In the genomic region with DNA sequence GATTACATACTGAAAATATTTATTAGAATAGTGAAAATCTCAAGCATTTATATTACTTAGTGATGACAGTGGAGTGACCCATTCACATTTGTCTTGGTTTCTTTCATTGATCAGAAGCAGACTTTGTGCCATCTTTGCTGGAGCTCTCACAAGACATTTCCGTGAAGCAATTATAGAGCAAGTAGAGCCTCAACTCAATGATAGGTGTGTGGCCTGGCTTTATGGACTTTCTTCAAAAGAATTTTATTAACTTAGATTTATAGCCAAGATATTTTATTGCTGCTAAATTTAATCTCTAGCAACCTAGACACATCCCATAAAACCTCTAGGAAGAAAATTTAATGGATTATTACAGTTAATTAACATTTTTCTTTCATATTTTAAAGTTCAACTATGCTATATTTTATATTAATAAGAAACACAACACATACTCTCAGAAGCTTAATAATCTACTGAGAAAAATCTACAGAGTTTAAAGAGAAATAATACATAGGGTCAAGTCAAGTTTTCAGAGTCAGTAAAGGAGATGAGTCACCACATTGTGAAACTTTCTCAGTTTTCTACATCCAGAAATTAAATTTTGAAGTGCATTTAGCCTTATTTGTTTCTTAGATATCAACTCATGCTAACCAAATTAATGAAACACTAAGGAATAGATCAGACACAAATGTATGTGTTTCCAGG, we compare ENCODE assay signal across 23 cellular contexts.
DNase-seq lines count a peak whose midpoint lies in the region; ATAC-seq, FAIRE-seq and TF ChIP-seq lines count a peak whose summit lies in the region.
"Had no signal": no experiment of that assay in that cellular context is flagged by ENCODE, and none has a peak within 500 bp of the region (broad histone marks: within the 10 kb centered on the region; RNA-seq: fewer than 3 reads in every experiment).

No MANE protein-coding gene starts in this region.

- BruUV-seq in PC-9 (replicated peaks; lab: Mats Ljungman, UMichigan): no TSS peak

- no peaks in the 10 kb centered on the region for H4K20me1 ChIP-seq in PC-9 (ENCODE audit: insufficient read depth)

- DNase-seq in PC-9 (no peak), mucosa of descending colon (peak in 1 of 3 donors; percentile 17), inferior parietal cortex (ENCODE audit: extremely low spot score) (no peak), frontal cortex (ENCODE audit: low spot score in 2 of 2) (no peak), NCI-H748 (lab: John Stamatoyannopoulos, UW; ENCODE audit: unreplicated experiment) (no peak)
- DNase-seq: activated CD4-positive, CD25-positive, alpha-beta regulatory T cell treated with anti-CD3 and anti-CD28 coated beads, Interleukin-2, amount 50 U/mL, for 72 hours; activated CD8-positive, alpha-beta memory T cell treated with anti-CD3 and anti-CD28 coated beads, Interleukin-2, amount 10 ng/mL, durations not matched to agents 7 days and 5 days; amygdala; cortex of kidney; DND-41; heart left ventricle; NCI-H187 treated with DMSO at 0.1 percent for 48 hours; NCI-H446; psoas muscle; Right ventricle myocardium superior; stimulated activated CD4-positive, alpha-beta T cell treated with anti-CD3 and anti-CD28 coated beads, Interleukin-15, amount 100 ng/mL, for 24 hours; stimulated activated naive CD4-positive, alpha-beta T cell treated with Interleukin-2 at 50 U/mL for 16 hours; T-helper 17 cell had no signal

- peaks cover 19% of the 10 kb centered on the region for H3F3A ChIP-seq in PC-9 (ENCODE audit: insufficient read depth, low read depth)

- H3K4me3 ChIP-seq in ACC112 (ENCODE audit: low read depth, low read length) (peak overlapping the region; percentile 52; the same call in 1 of the 2 replicates), PC-9 (no peak overlapping the region; the same call in 1 of the 2 replicates), mucosa of descending colon (no peak overlapping the region)
- H3K4me3 ChIP-seq: heart left ventricle, psoas muscle had no signal

- H3K4me1 ChIP-seq in ACC112 (ENCODE audit: control insufficient read depth, insufficient read depth, low read length, unreplicated experiment) (peaks cover 6% of the 10 kb centered on the region), PC-9 (replicated peaks; ENCODE audit: insufficient read depth) (peaks cover 28% of the 10 kb centered on the region), mucosa of descending colon (ENCODE audit: low read depth) (peaks cover 14% of the 10 kb centered on the region)
- H3K4me1 ChIP-seq: psoas muscle had no signal

- H3K27me3 ChIP-seq in ACC112 (ENCODE audit: insufficient read depth, low read length) (no peaks in the 10 kb centered on the region), PC-9 (ENCODE audit: insufficient read depth, low read depth) (no peaks in the 10 kb centered on the region)
- H3K27me3 ChIP-seq: heart left ventricle had no signal

- no peaks in the 10 kb centered on the region for H3K9me2 ChIP-seq in PC-9 (ENCODE audit: insufficient read depth)

- CTCF ChIA-PET in PC-9 (lab: Charles Lee): interaction anchor here (0.6 kb wide), 1 partner anchor 49 kb away, joined by 31 read pairs; no protein-coding TSS in a partner anchor

- TF ChIP-seq CTCF in PC-9 (conservative IDR thresholded peaks at IDR 0.05) (no peak), mucosa of descending colon (IDR thresholded peaks at IDR 0.05) (no peak)

- POLR2A ChIA-PET in PC-9 (lab: Charles Lee; ENCODE audit: unreplicated experiment): interaction anchor here (0.6 kb wide), 1 partner anchor 135 kb away, joined by 6 read pairs; no protein-coding TSS in a partner anchor

- ATAC-seq in mucosa of descending colon (peak; percentile 84), HG02884 (IDR thresholded peaks at IDR 0.05; ENCODE audit: unreplicated experiment) (no peak)
- ATAC-seq: activated CD8-positive, alpha-beta memory T cell treated with anti-CD3 and anti-CD28 coated beads, Interleukin-2, amount 10 ng/mL, durations not matched to agents 7 days and 5 days; heart left ventricle; psoas muscle; T-helper 17 cell had no signal

- peak overlapping the region; percentile 70 for H3K27ac ChIP-seq in ACC112 (ENCODE audit: low read depth, low read length)
- peak overlapping the region; percentile 66 for H3K27ac ChIP-seq in PC-9
- H3K27ac ChIP-seq: heart left ventricle, psoas muscle had no signal

- peak overlapping the region; percentile 36; the same call in 1 of the 2 replicates for H3K4me2 ChIP-seq in PC-9

- H3K9me3 ChIP-seq in PC-9 (ENCODE audit: insufficient read depth, low read depth) (no peaks in the 10 kb centered on the region; the same call in 1 of the 2 replicates), mucosa of descending colon (no peaks in the 10 kb centered on the region)
- H3K9me3 ChIP-seq: heart left ventricle, psoas muscle had no signal

- intact Hi-C loops in PC-9 (cut with micrococcal nuclease; ENCODE audit: unreplicated experiment): no loop called here
- intact Hi-C loops in mucosa of descending colon (cut with DNase I, micrococcal nuclease): loop anchor here in 1 of 2 donors (10.0 kb wide), 1 partner anchor 125 kb away; no protein-coding TSS in a partner anchor

- peak; percentile 88 for FAIRE-seq in endometrium (lab: Jason Lieb, UNC)
- FAIRE-seq in frontal cortex (lab: Jason Lieb, UNC): no peak
- FAIRE-seq: HTR-8/SVneo, keratinocyte had no signal

- H3K79me2 ChIP-seq in ACC112 (ENCODE audit: control insufficient read depth, insufficient read depth, low read length, unreplicated experiment): no peaks in the 10 kb centered on the region
- H3K79me2 ChIP-seq in PC-9 (ENCODE audit: low read depth): no peaks in the 10 kb centered on the region

- no peaks in the 10 kb centered on the region for H3K36me3 ChIP-seq in ACC112 (ENCODE audit: insufficient read depth, low read length)
- no peaks in the 10 kb centered on the region for H3K36me3 ChIP-seq in PC-9 (ENCODE audit: low read depth)
- no peaks in the 10 kb centered on the region for H3K36me3 ChIP-seq in mucosa of descending colon (ENCODE audit: low read depth)
- H3K36me3 ChIP-seq: heart left ventricle had no signal

- H2AFZ ChIP-seq in ACC112 (ENCODE audit: low read length, unreplicated experiment) (no peak overlapping the region), PC-9 (no peak overlapping the region)
